25 cellular contexts compared by ENCODE assay signal in genomic region chr15:96165775-96166174, GRCh38.
"Had no signal": no experiment of that assay in that cellular context is flagged by ENCODE, and none has a peak within 500 bp of the region (broad histone marks: within the 10 kb centered on the region; RNA-seq: fewer than 3 reads in every experiment).

No MANE protein-coding gene starts in this region.

- H3K36me3 ChIP-seq: gastrocnemius medialis, heart right ventricle, right atrium auricular region had no signal

- DNase-seq: activated CD4-positive, alpha-beta T cell treated with anti-CD3 and anti-CD28 coated beads, Interleukin-2, amount 10 ng/mL, durations not matched to agents 24 days and 14 days; activated CD4-positive, CD25-positive, alpha-beta regulatory T cell; activated CD8-positive, alpha-beta T cell treated with anti-CD3 and anti-CD28 coated beads for 36 hours; activated naive CD4-positive, alpha-beta T cell; activated naive CD8-positive, alpha-beta T cell treated with anti-CD3 and anti-CD28 coated beads, Interleukin-2, amount 10 ng/mL, durations not matched to agents 7 days and 5 days; activated T-cell treated with anti-CD3 and anti-CD28 coated beads, Interleukin-2, amount 50 U/mL, for 1 hour; body of pancreas; central memory CD4-positive, alpha-beta T cell; erythroblast; gastrocnemius medialis; heart right ventricle; kidney glomerular epithelial cell; left ventricle myocardium superior; naive thymus-derived CD8-positive, alpha-beta T cell; occipital lobe; posterior cingulate gyrus; stimulated activated CD4-positive, alpha-beta T cell treated with anti-CD3 and anti-CD28 coated beads, Interleukin-15, amount 100 ng/mL, for 24 hours; stimulated activated CD4-positive, alpha-beta T cell treated with anti-CD3 and anti-CD28 coated beads, Interleukin-2, amount 100 ng/mL, for 48 hours; stimulated activated naive CD8-positive, alpha-beta T cell treated with anti-CD3 and anti-CD28 coated beads, Interleukin-15, amount 100 ng/mL, for 72 hours; T-helper 1 cell; T-helper 9 cell; testis had no signal

- H3K27ac ChIP-seq: body of pancreas, heart right ventricle, testis had no signal

- H3K36me3 Mint-ChIP-seq: activated naive CD8-positive, alpha-beta T cell treated with anti-CD3 and anti-CD28 coated beads, Interleukin-2, amount 10 ng/mL, durations not matched to agents 7 days and 5 days; memory B cell; naive thymus-derived CD8-positive, alpha-beta T cell had no signal

- H3K9me3 ChIP-seq: body of pancreas, gastrocnemius medialis, heart right ventricle, right atrium auricular region, testis had no signal

- ATAC-seq: activated CD8-positive, alpha-beta T cell treated with anti-CD3 and anti-CD28 coated beads for 36 hours; activated T-helper 17 cell treated with anti-CD3 and anti-CD28 coated beads, Interleukin-2, amount 50 U/mL, for 72 hours; body of pancreas; heart right ventricle; left ventricle myocardium superior; naive thymus-derived CD8-positive, alpha-beta T cell; stimulated activated naive CD8-positive, alpha-beta T cell treated with anti-CD3 and anti-CD28 coated beads, Interleukin-15, amount 100 ng/mL, for 72 hours had no signal

- H3K4me3 Mint-ChIP-seq: activated CD4-positive, alpha-beta T cell treated with anti-CD3 and anti-CD28 coated beads, Interleukin-2, amount 10 ng/mL, durations not matched to agents 24 days and 14 days; activated CD8-positive, alpha-beta T cell treated with anti-CD3 and anti-CD28 coated beads for 36 hours; activated naive CD8-positive, alpha-beta T cell treated with anti-CD3 and anti-CD28 coated beads, Interleukin-2, amount 10 ng/mL, durations not matched to agents 7 days and 5 days; activated T-helper 17 cell treated with anti-CD3 and anti-CD28 coated beads, Interleukin-2, amount 50 U/mL, for 72 hours; memory B cell; naive thymus-derived CD8-positive, alpha-beta T cell; stimulated activated naive CD8-positive, alpha-beta T cell treated with anti-CD3 and anti-CD28 coated beads, Interleukin-15, amount 100 ng/mL, for 72 hours had no signal

- H3K9me3 Mint-ChIP-seq: activated CD4-positive, alpha-beta T cell treated with anti-CD3 and anti-CD28 coated beads, Interleukin-2, amount 10 ng/mL, durations not matched to agents 24 days and 14 days; activated CD8-positive, alpha-beta T cell treated with anti-CD3 and anti-CD28 coated beads for 36 hours; activated naive CD8-positive, alpha-beta T cell treated with anti-CD3 and anti-CD28 coated beads, Interleukin-2, amount 10 ng/mL, durations not matched to agents 7 days and 5 days had no signal

- H3K27me3 ChIP-seq: body of pancreas, gastrocnemius medialis, right atrium auricular region, testis had no signal

- H3K27ac Mint-ChIP-seq: activated CD4-positive, alpha-beta T cell treated with anti-CD3 and anti-CD28 coated beads, Interleukin-2, amount 10 ng/mL, durations not matched to agents 24 days and 14 days; activated CD8-positive, alpha-beta T cell treated with anti-CD3 and anti-CD28 coated beads for 36 hours; activated naive CD8-positive, alpha-beta T cell treated with anti-CD3 and anti-CD28 coated beads, Interleukin-2, amount 10 ng/mL, durations not matched to agents 7 days and 5 days; activated T-helper 17 cell treated with anti-CD3 and anti-CD28 coated beads, Interleukin-2, amount 50 U/mL, for 72 hours; memory B cell; naive thymus-derived CD8-positive, alpha-beta T cell had no signal

- H3K27me3 Mint-ChIP-seq: memory B cell had no signal

- H3K4me3 ChIP-seq: body of pancreas, heart right ventricle, right atrium auricular region, testis had no signal

- H3K4me1 ChIP-seq: testis had no signal

- H3K4me1 Mint-ChIP-seq: activated CD4-positive, alpha-beta T cell treated with anti-CD3 and anti-CD28 coated beads, Interleukin-2, amount 10 ng/mL, durations not matched to agents 24 days and 14 days; activated naive CD8-positive, alpha-beta T cell treated with anti-CD3 and anti-CD28 coated beads, Interleukin-2, amount 10 ng/mL, durations not matched to agents 7 days and 5 days; activated T-helper 17 cell treated with anti-CD3 and anti-CD28 coated beads, Interleukin-2, amount 50 U/mL, for 72 hours; memory B cell; naive thymus-derived CD8-positive, alpha-beta T cell; stimulated activated naive CD8-positive, alpha-beta T cell treated with anti-CD3 and anti-CD28 coated beads, Interleukin-15, amount 100 ng/mL, for 72 hours had no signal
